In the genomic region with DNA sequence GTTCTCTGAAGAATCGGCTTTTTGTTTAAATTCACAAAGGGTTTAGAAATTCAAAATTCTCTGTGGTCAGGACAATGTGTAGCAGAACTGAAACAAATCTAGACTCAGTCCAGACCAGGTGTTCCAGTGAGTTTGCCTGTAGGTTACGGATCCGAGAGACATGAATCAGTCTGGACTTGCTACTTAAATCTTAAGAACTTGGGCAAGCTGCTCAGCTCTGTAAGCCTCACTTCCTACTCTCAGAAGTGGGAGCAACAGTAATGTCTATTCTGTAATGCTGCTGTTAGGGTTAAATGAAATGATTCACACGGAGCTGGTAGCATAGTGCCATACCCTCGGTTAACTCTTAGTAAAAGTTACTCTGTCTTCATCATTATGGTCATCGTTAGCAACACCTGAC, we compare ENCODE assay signal across 17 cellular contexts. TPM values are rescaled to one million over a fixed set of nuclear protein-coding genes. Genes with fewer than 3 reads are reported as not detected.
DNase-seq lines count a peak whose midpoint lies in the region; ATAC-seq and TF ChIP-seq lines count a peak whose summit lies in the region.
"Had no signal": no experiment of that assay in that cellular context is flagged by ENCODE, and none has a peak within 500 bp of the region (broad histone marks: within the 10 kb centered on the region; RNA-seq: fewer than 3 reads in every experiment).

No MANE protein-coding gene starts in this region.

- peak overlapping the region; percentile 79 for H3K27ac Mint-ChIP-seq in activated CD4-positive, alpha-beta T cell treated with anti-CD3 and anti-CD28 coated beads, Interleukin-2, amount 10 ng/mL, durations not matched to agents 24 days and 14 days
- H3K27ac Mint-ChIP-seq in activated CD8-positive, alpha-beta T cell treated with anti-CD3 and anti-CD28 coated beads for 36 hours, result peak overlapping the region; percentile 89
- peak overlapping the region; percentile 14 for H3K27ac Mint-ChIP-seq in memory B cell
- H3K27ac Mint-ChIP-seq: WTC11 had no signal

- ATAC-seq in GM19463 (IDR thresholded peaks at IDR 0.05; ENCODE audit: unreplicated experiment), result peak; percentile 72
- peak; percentile 64 for ATAC-seq in activated CD8-positive, alpha-beta T cell treated with anti-CD3 and anti-CD28 coated beads for 36 hours
- peak; percentile 35 for ATAC-seq in memory B cell (ENCODE audit: low read depth)
- ATAC-seq: body of pancreas, left lobe of liver had no signal

- intact Hi-C loops in activated CD4-positive, alpha-beta T cell treated with anti-CD3 and anti-CD28 coated beads, Interleukin-2, amount 10 ng/mL, durations not matched to agents 24 days and 14 days (cut with micrococcal nuclease), result loop anchor here (2.0 kb wide), 1 partner anchor 36 kb away; no protein-coding TSS in a partner anchor
- intact Hi-C loops in activated CD8-positive, alpha-beta T cell treated with anti-CD3 and anti-CD28 coated beads for 36 hours (cut with micrococcal nuclease), result no loop called here

- H3K4me1 Mint-ChIP-seq in activated CD4-positive, alpha-beta T cell treated with anti-CD3 and anti-CD28 coated beads, Interleukin-2, amount 10 ng/mL, durations not matched to agents 24 days and 14 days, result peaks cover 77% of the 10 kb centered on the region
- H3K4me1 Mint-ChIP-seq in activated CD8-positive, alpha-beta T cell treated with anti-CD3 and anti-CD28 coated beads for 36 hours (ENCODE audit: low read depth), result peaks cover 89% of the 10 kb centered on the region
- peaks cover 46% of the 10 kb centered on the region for H3K4me1 Mint-ChIP-seq in memory B cell

- H3K27me3 Mint-ChIP-seq in activated CD4-positive, alpha-beta T cell treated with anti-CD3 and anti-CD28 coated beads, Interleukin-2, amount 10 ng/mL, durations not matched to agents 24 days and 14 days, result no peaks in the 10 kb centered on the region
- H3K27me3 Mint-ChIP-seq in activated CD8-positive, alpha-beta T cell treated with anti-CD3 and anti-CD28 coated beads for 36 hours, result no peaks in the 10 kb centered on the region
- no peaks in the 10 kb centered on the region for H3K27me3 Mint-ChIP-seq in memory B cell

- DNase-seq in activated CD4-positive, alpha-beta T cell treated with anti-CD3 and anti-CD28 coated beads, Interleukin-2, amount 10 ng/mL, durations not matched to agents 24 days and 14 days, result peak; percentile 57
- DNase-seq in activated CD4-positive, alpha-beta T cell treated with anti-CD3 and anti-CD28 coated beads for 48 hours, result no peak
- peak; percentile 41 for DNase-seq in activated CD8-positive, alpha-beta T cell treated with anti-CD3 and anti-CD28 coated beads for 36 hours
- DNase-seq in memory B cell (ENCODE audit: low spot score in 2 of 2) (no peak), NCI-H1417 treated with DMSO at 0.1 percent for 48 hours (lab: John Stamatoyannopoulos, UW) (no peak), ecto neural progenitor cell (ENCODE audit: low spot score) (no peak), NCI-H2107 treated with DMSO at 0.1 percent for 48 hours (lab: John Stamatoyannopoulos, UW; ENCODE audit: unreplicated experiment) (no peak)
- DNase-seq: body of pancreas, H7, MG63, NCI-H2107, NCI-H526 treated with DMSO at 0.1 percent for 48 hours, ovary had no signal

- H3K9me3 Mint-ChIP-seq in activated CD4-positive, alpha-beta T cell treated with anti-CD3 and anti-CD28 coated beads, Interleukin-2, amount 10 ng/mL, durations not matched to agents 24 days and 14 days, result no peaks in the 10 kb centered on the region
- no peaks in the 10 kb centered on the region for H3K9me3 Mint-ChIP-seq in activated CD8-positive, alpha-beta T cell treated with anti-CD3 and anti-CD28 coated beads for 36 hours
- H3K9me3 Mint-ChIP-seq in memory B cell, result no peaks in the 10 kb centered on the region
- H3K9me3 Mint-ChIP-seq: WTC11 had no signal

- H3K36me3 Mint-ChIP-seq in activated CD4-positive, alpha-beta T cell treated with anti-CD3 and anti-CD28 coated beads, Interleukin-2, amount 10 ng/mL, durations not matched to agents 24 days and 14 days (ENCODE audit: low read depth), result peaks cover 80% of the 10 kb centered on the region
- peaks cover 79% of the 10 kb centered on the region for H3K36me3 Mint-ChIP-seq in activated CD8-positive, alpha-beta T cell treated with anti-CD3 and anti-CD28 coated beads for 36 hours (ENCODE audit: low read depth)
- peaks cover 46% of the 10 kb centered on the region for H3K36me3 Mint-ChIP-seq in memory B cell

- TF ChIP-seq CTCF in activated CD8-positive, alpha-beta T cell treated with anti-CD3 and anti-CD28 coated beads for 36 hours (IDR thresholded peaks at IDR 0.05), result no peak

- peak overlapping the region; percentile 32 for H3K4me3 Mint-ChIP-seq in activated CD4-positive, alpha-beta T cell treated with anti-CD3 and anti-CD28 coated beads, Interleukin-2, amount 10 ng/mL, durations not matched to agents 24 days and 14 days
- peak overlapping the region; percentile 30 for H3K4me3 Mint-ChIP-seq in activated CD8-positive, alpha-beta T cell treated with anti-CD3 and anti-CD28 coated beads for 36 hours
- H3K4me3 Mint-ChIP-seq in memory B cell, result no peak overlapping the region
- H3K4me3 Mint-ChIP-seq: CD14-positive monocyte, WTC11 had no signal

- POLR2A ChIA-PET in activated CD8-positive, alpha-beta T cell treated with anti-CD3 and anti-CD28 coated beads for 36 hours (lab: Charles Lee), result interaction anchor here (0.7 to 1.3 kb wide), 4 partner anchors 9 to 36 kb away, joined by 3 read pairs; no protein-coding TSS in a partner anchor

- CTCF ChIA-PET in activated CD8-positive, alpha-beta T cell treated with anti-CD3 and anti-CD28 coated beads for 36 hours (lab: Charles Lee), result interaction anchor here (0.8 to 2.4 kb wide), 3 partner anchors 9 to 47 kb away, joined by 3 to 15 read pairs (median 3); no protein-coding TSS in a partner anchor

RNA-seq across cellular contexts. Expression of gene HECA, which starts 37.7 kb away (rescaled TPM):
- total RNA-seq in activated CD4-positive, alpha-beta T cell treated with anti-CD3 and anti-CD28 coated beads, Interleukin-2, amount 10 ng/mL, durations not matched to agents 24 days and 14 days, result 45.7 and 47.7 TPM in 2 replicates
- total RNA-seq in activated CD8-positive, alpha-beta T cell treated with anti-CD3 and anti-CD28 coated beads for 36 hours, result 10 to 100 TPM; 45.4 to 47.1 TPM

Comparison
In these comparisons a context has a peak if more than half of its experiments do, and no peak if none do; other contexts are left out.
1. DNase-seq: peak in activated CD4-positive, alpha-beta T cell treated with anti-CD3 and anti-CD28 coated beads, Interleukin-2, amount 10 ng/mL, durations not matched to agents 24 days and 14 days (single experiment) and activated CD8-positive, alpha-beta T cell treated with anti-CD3 and anti-CD28 coated beads for 36 hours (single experiment); none in activated CD4-positive, alpha-beta T cell treated with anti-CD3 and anti-CD28 coated beads for 48 hours (single experiment), memory B cell (0 of 2), NCI-H1417 treated with DMSO at 0.1 percent for 48 hours (single experiment), ecto neural progenitor cell (single experiment) and NCI-H2107 treated with DMSO at 0.1 percent for 48 hours (single experiment).
2. H3K27ac Mint-ChIP-seq: peak in every context shown above with its lines; median percentile 89 in activated CD8-positive, alpha-beta T cell treated with anti-CD3 and anti-CD28 coated beads for 36 hours; 79 in activated CD4-positive, alpha-beta T cell treated with anti-CD3 and anti-CD28 coated beads, Interleukin-2, amount 10 ng/mL, durations not matched to agents 24 days and 14 days; 14 in memory B cell.
3. Peak in every context shown above with its lines, with median percentiles within 50 percentile points of each other: ATAC-seq.